ENCODE assay signal across 8 cellular contexts in genomic region chr12:6201199-6201608, GRCh38. TPM values are rescaled to one million over a fixed set of nuclear protein-coding genes. Genes with fewer than 3 reads are reported as not detected.
DNase-seq lines count a peak whose midpoint lies in the region; ATAC-seq lines count a peak whose summit lies in the region.

No MANE protein-coding gene starts in this region.

- H3K36me3 Mint-ChIP-seq in activated T-cell treated with anti-CD3 and anti-CD28 coated beads, Interleukin-2, amount 50 U/mL, for 4 hours (ENCODE audit: insufficient read depth), result no peaks in the 10 kb centered on the region
- no peaks in the 10 kb centered on the region for H3K36me3 Mint-ChIP-seq in activated T-helper 2 cell treated with anti-CD3 and anti-CD28 coated beads, Interferon-gamma antibody, Interleukin-2, Interleukin-4, amounts not matched to agents 10 μg/mL and 5 μg/mL and 100 μg/mL, durations not matched to agents 14 hours and 24 hours and 36 hours (ENCODE audit: low read depth)
- H3K36me3 Mint-ChIP-seq in stimulated activated effector memory CD8-positive, alpha-beta T cell treated with anti-CD3 and anti-CD28 coated beads, Interleukin-12 subunit alpha, Interleukin-12 subunit beta, amount 100 ng/mL, for 72 hours, result no peaks in the 10 kb centered on the region

- H3K4me3 Mint-ChIP-seq in activated T-cell treated with anti-CD3 and anti-CD28 coated beads, Interleukin-2, amount 50 U/mL, for 4 hours, result peak overlapping the region; percentile 42
- H3K4me3 Mint-ChIP-seq in activated T-helper 2 cell treated with anti-CD3 and anti-CD28 coated beads, Interferon-gamma antibody, Interleukin-2, Interleukin-4, amounts not matched to agents 10 μg/mL and 5 μg/mL and 100 μg/mL, durations not matched to agents 14 hours and 24 hours and 36 hours (ENCODE audit: low read depth), result peak overlapping the region; percentile 69
- peak overlapping the region; percentile 45 for H3K4me3 Mint-ChIP-seq in stimulated activated effector memory CD8-positive, alpha-beta T cell treated with anti-CD3 and anti-CD28 coated beads, Interleukin-12 subunit alpha, Interleukin-12 subunit beta, amount 100 ng/mL, for 72 hours

- no peaks in the 10 kb centered on the region for H3K9me3 ChIP-seq in iPS-15b (ENCODE audit: control insufficient read depth, insufficient read depth, low read length)

- intact Hi-C loops in activated T-helper 2 cell treated with anti-CD3 and anti-CD28 coated beads, Interferon-gamma antibody, Interleukin-2, Interleukin-4, amounts not matched to agents 10 μg/mL and 5 μg/mL and 100 μg/mL, durations not matched to agents 14 hours and 24 hours and 36 hours (cut with micrococcal nuclease), result no loop called here

- peak overlapping the region; percentile 86 for H3K4me3 ChIP-seq in iPS-15b (ENCODE audit: low read depth, low read length)

- ATAC-seq in activated T-cell treated with anti-CD3 and anti-CD28 coated beads, Interleukin-2, amount 50 U/mL, for 4 hours, result peak in 1 of 2 donors; percentile 26
- ATAC-seq in stimulated activated effector memory CD8-positive, alpha-beta T cell treated with anti-CD3 and anti-CD28 coated beads, Interleukin-12 subunit alpha, Interleukin-12 subunit beta, amount 100 ng/mL, for 72 hours, result no peak
- no peak for ATAC-seq in GM21526 (IDR thresholded peaks at IDR 0.05; ENCODE audit: low FRiP score, unreplicated experiment)

- H3K27ac Mint-ChIP-seq in activated T-helper 2 cell treated with anti-CD3 and anti-CD28 coated beads, Interferon-gamma antibody, Interleukin-2, Interleukin-4, amounts not matched to agents 10 μg/mL and 5 μg/mL and 100 μg/mL, durations not matched to agents 14 hours and 24 hours and 36 hours, result no peak overlapping the region
- H3K27ac Mint-ChIP-seq in stimulated activated effector memory CD8-positive, alpha-beta T cell treated with anti-CD3 and anti-CD28 coated beads, Interleukin-12 subunit alpha, Interleukin-12 subunit beta, amount 100 ng/mL, for 72 hours, result no peak overlapping the region

- H3K36me3 ChIP-seq in iPS-15b (ENCODE audit: control insufficient read depth, insufficient read depth, low read length), result no peaks in the 10 kb centered on the region

- DNase-seq in activated T-cell treated with anti-CD3 and anti-CD28 coated beads, Interleukin-2, amount 50 U/mL, for 4 hours, result no peak
- DNase-seq in activated T-cell treated with anti-CD3 and anti-CD28 coated beads for 4 hours, result no peak
- no peak for DNase-seq in activated T-helper 2 cell treated with anti-CD3 and anti-CD28 coated beads, Interferon-gamma antibody, Interleukin-2, Interleukin-4, amounts not matched to agents 10 μg/mL and 5 μg/mL and 100 μg/mL, durations not matched to agents 14 hours and 24 hours and 36 hours (ENCODE audit: low spot score)
- peak in 1 of 2 donors; percentile 51 for DNase-seq in stimulated activated effector memory CD8-positive, alpha-beta T cell treated with anti-CD3 and anti-CD28 coated beads, Interleukin-12 subunit alpha, Interleukin-12 subunit beta, amount 100 ng/mL, for 72 hours (ENCODE audit: low spot score in 2 of 2)
- DNase-seq in DMS 273 treated with DMSO at 0.1 percent for 48 hours (lab: John Stamatoyannopoulos, UW), result no peak
- no peak for DNase-seq in NOMO-1 treated with DMSO at 0.1 percent for 48 hours (lab: John Stamatoyannopoulos, UW; ENCODE audit: unreplicated experiment)

- H3K9ac ChIP-seq in iPS-15b (ENCODE audit: low read depth, low read length), result peak overlapping the region; percentile 77

- peaks cover 10% of the 10 kb centered on the region for H3K4me1 Mint-ChIP-seq in activated T-cell treated with anti-CD3 and anti-CD28 coated beads, Interleukin-2, amount 50 U/mL, for 4 hours (ENCODE audit: low read depth)
- H3K4me1 Mint-ChIP-seq in activated T-helper 2 cell treated with anti-CD3 and anti-CD28 coated beads, Interferon-gamma antibody, Interleukin-2, Interleukin-4, amounts not matched to agents 10 μg/mL and 5 μg/mL and 100 μg/mL, durations not matched to agents 14 hours and 24 hours and 36 hours (ENCODE audit: low read depth), result peaks cover 18% of the 10 kb centered on the region
- peaks cover 33% of the 10 kb centered on the region for H3K4me1 Mint-ChIP-seq in stimulated activated effector memory CD8-positive, alpha-beta T cell treated with anti-CD3 and anti-CD28 coated beads, Interleukin-12 subunit alpha, Interleukin-12 subunit beta, amount 100 ng/mL, for 72 hours

- peaks cover 47% of the 10 kb centered on the region for H3K27me3 Mint-ChIP-seq in activated T-cell treated with anti-CD3 and anti-CD28 coated beads, Interleukin-2, amount 50 U/mL, for 4 hours (ENCODE audit: low read depth)
- peaks cover 36% of the 10 kb centered on the region for H3K27me3 Mint-ChIP-seq in activated T-helper 2 cell treated with anti-CD3 and anti-CD28 coated beads, Interferon-gamma antibody, Interleukin-2, Interleukin-4, amounts not matched to agents 10 μg/mL and 5 μg/mL and 100 μg/mL, durations not matched to agents 14 hours and 24 hours and 36 hours (ENCODE audit: low read depth)

- peaks cover 8% of the 10 kb centered on the region for H3K27me3 ChIP-seq in iPS-15b (ENCODE audit: control insufficient read depth, insufficient read depth, low read length)

- no peaks in the 10 kb centered on the region for H3K9me3 Mint-ChIP-seq in activated T-cell treated with anti-CD3 and anti-CD28 coated beads, Interleukin-2, amount 50 U/mL, for 4 hours
- H3K9me3 Mint-ChIP-seq in activated T-helper 2 cell treated with anti-CD3 and anti-CD28 coated beads, Interferon-gamma antibody, Interleukin-2, Interleukin-4, amounts not matched to agents 10 μg/mL and 5 μg/mL and 100 μg/mL, durations not matched to agents 14 hours and 24 hours and 36 hours, result no peaks in the 10 kb centered on the region
- no peaks in the 10 kb centered on the region for H3K9me3 Mint-ChIP-seq in stimulated activated effector memory CD8-positive, alpha-beta T cell treated with anti-CD3 and anti-CD28 coated beads, Interleukin-12 subunit alpha, Interleukin-12 subunit beta, amount 100 ng/mL, for 72 hours

- H3K4me1 ChIP-seq in iPS-15b (ENCODE audit: control insufficient read depth, insufficient read depth, low read length), result peaks cover 38% of the 10 kb centered on the region

RNA-seq across cellular contexts. Expression of gene CD9, which starts 1.0 kb away (rescaled TPM):
- 1 to 10 TPM; 1.6 to 3.2 (median 3.0) TPM for total RNA-seq in activated T-cell treated with anti-CD3 and anti-CD28 coated beads, Interleukin-2, amount 50 U/mL, for 4 hours
- total RNA-seq in activated T-helper 2 cell treated with anti-CD3 and anti-CD28 coated beads, Interferon-gamma antibody, Interleukin-2, Interleukin-4, amounts not matched to agents 10 μg/mL and 5 μg/mL and 100 μg/mL, durations not matched to agents 14 hours and 24 hours and 36 hours, result 24.8 and 26.4 TPM in 2 replicates
